ENCODE assay signal across 15 cellular contexts in the genomic region with DNA sequence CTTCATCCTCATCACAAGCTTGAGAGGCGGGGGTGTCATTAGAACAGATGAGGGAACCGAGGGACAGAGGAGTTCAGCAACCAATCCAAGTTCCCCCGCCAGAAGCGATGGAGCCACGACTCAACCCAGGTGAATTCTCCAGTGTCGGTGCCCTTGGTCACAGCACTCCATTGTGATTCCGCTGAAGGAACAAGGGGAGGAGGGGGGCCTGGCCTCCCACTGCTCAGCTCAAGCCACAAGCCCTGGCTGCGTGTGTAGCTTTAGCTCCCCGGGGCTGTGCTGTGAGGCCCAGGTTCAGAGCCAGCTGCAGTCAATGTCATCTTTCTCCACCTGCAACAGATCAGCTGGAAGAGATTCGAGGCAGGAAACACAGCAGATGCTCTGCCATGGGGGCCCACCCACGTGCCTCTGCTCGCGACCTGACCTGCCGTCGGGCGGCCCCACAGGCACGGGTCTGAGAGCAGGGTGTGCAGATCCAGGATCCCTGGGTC.
"Had no signal": no experiment of that assay in that cellular context is flagged by ENCODE, and none has a peak within 500 bp of the region (broad histone marks: within the 10 kb centered on the region; RNA-seq: fewer than 3 reads in every experiment).

No MANE protein-coding gene starts in this region.

- H3K36me3 Mint-ChIP-seq: activated naive CD8-positive, alpha-beta T cell treated with anti-CD3 and anti-CD28 coated beads, Interleukin-2, amount 10 ng/mL, durations not matched to agents 7 days and 5 days; stimulated activated memory B cell treated with anti-CD40 and anti-IgM and Interleukin-4, amounts not matched to agents 10 μg/mL and 1 μg/mL and 100 μg/mL, for 72 hours had no signal

- H3K36me3 ChIP-seq: esophagus muscularis mucosa, pancreas, tibial artery had no signal

- DNase-seq: activated CD4-positive, alpha-beta T cell treated with anti-CD3 and anti-CD28 coated beads, Interleukin-2, amount 50 U/mL, for 4 hours; activated CD4-positive, CD25-positive, alpha-beta regulatory T cell treated with anti-CD3 and anti-CD28 coated beads, Interleukin-2, amount 50 U/mL, for 72 hours; activated gamma-delta T cell treated with Interleukin-2 at 50 U/mL for 16 hours; activated naive CD8-positive, alpha-beta T cell treated with anti-CD3 and anti-CD28 coated beads, Interleukin-2, amount 10 ng/mL, durations not matched to agents 7 days and 5 days; activated T-cell treated with anti-CD3 and anti-CD28 coated beads, Interleukin-2, amount 50 U/mL, for 48 hours; anterior cingulate cortex; foreskin keratinocyte; islet precursor cell; left ventricle myocardium superior; pancreas had no signal

- H3K27ac Mint-ChIP-seq: activated naive CD8-positive, alpha-beta T cell treated with anti-CD3 and anti-CD28 coated beads, Interleukin-2, amount 10 ng/mL, durations not matched to agents 7 days and 5 days; stimulated activated memory B cell treated with anti-CD40 and anti-IgM and Interleukin-4, amounts not matched to agents 10 μg/mL and 1 μg/mL and 100 μg/mL, for 72 hours had no signal

- H3K4me3 Mint-ChIP-seq: activated naive CD8-positive, alpha-beta T cell treated with anti-CD3 and anti-CD28 coated beads, Interleukin-2, amount 10 ng/mL, durations not matched to agents 7 days and 5 days; neural crest cell; stimulated activated memory B cell treated with anti-CD40 and anti-IgM and Interleukin-4, amounts not matched to agents 10 μg/mL and 1 μg/mL and 100 μg/mL, for 72 hours had no signal

- H3K9me3 ChIP-seq: esophagus muscularis mucosa, pancreas, tibial artery had no signal

- H3K27ac ChIP-seq: esophagus muscularis mucosa, foreskin keratinocyte, pancreas, skin epidermis, tibial artery had no signal

- H3K9me3 Mint-ChIP-seq: activated naive CD8-positive, alpha-beta T cell treated with anti-CD3 and anti-CD28 coated beads, Interleukin-2, amount 10 ng/mL, durations not matched to agents 7 days and 5 days; neural crest cell; stimulated activated memory B cell treated with anti-CD40 and anti-IgM and Interleukin-4, amounts not matched to agents 10 μg/mL and 1 μg/mL and 100 μg/mL, for 72 hours had no signal

- H3K4me3 ChIP-seq: esophagus muscularis mucosa, pancreas, skin epidermis, tibial artery had no signal

- ATAC-seq: foreskin keratinocyte; left ventricle myocardium superior; pancreas; stimulated activated memory B cell treated with anti-CD40 and anti-IgM and Interleukin-4, amounts not matched to agents 10 μg/mL and 1 μg/mL and 100 μg/mL, for 72 hours had no signal

- H3K4me1 ChIP-seq: foreskin keratinocyte, pancreas, tibial artery had no signal
